Comparison of ENCODE assay signal across 15 cellular contexts in the genomic region with DNA sequence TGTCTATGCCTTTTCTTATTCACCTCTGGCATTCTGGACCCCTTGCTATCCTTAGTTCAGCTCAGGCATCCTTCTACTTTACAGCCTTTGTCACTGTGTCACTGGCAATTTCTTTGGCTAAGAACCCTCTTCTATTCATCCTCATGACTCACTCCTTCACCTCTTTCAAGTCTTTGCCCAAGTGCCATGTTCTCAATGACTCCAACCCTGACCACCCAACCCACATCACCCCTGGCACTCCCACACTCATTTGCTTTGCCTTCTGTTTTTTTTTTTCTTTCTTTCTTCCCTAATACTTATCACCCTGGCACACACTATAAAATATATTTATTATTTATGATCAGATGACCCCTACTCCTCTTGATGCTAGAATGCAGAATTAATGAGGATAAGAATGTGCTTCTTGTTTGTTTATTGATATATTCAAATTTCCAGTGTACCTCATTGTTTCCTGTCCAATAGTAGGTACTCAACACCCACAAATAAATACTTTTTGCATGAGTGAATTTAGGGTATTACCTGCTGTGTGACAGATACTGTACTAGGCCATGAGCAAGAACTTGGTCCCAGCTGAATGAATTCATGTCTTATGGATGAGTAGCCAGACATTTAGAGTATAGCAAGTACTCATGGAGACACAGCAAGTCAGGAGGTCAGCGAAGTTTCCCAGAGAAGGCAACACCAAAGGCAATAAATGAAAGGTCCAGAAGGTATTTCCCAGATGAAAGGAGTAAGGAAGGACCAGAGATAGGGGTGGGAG.
"Had no signal": no experiment of that assay in that cellular context is flagged by ENCODE, and none has a peak within 500 bp of the region (broad histone marks: within the 10 kb centered on the region; RNA-seq: fewer than 3 reads in every experiment).

No MANE protein-coding gene starts in this region.

- H3K27ac Mint-ChIP-seq: activated naive CD4-positive, alpha-beta T cell treated with anti-CD3 and anti-CD28 coated beads, Interleukin-2, amount 10 ng/mL, durations not matched to agents 7 days and 5 days; neural progenitor cell had no signal

- H3K4me3 ChIP-seq: ascending aorta, colonic mucosa, esophagus squamous epithelium, neural progenitor cell, stomach, testis, upper lobe of left lung had no signal

- H3K9ac ChIP-seq: neural progenitor cell had no signal

- H3K4me2 ChIP-seq: neural progenitor cell had no signal

- H3K4me3 Mint-ChIP-seq: activated naive CD4-positive, alpha-beta T cell treated with anti-CD3 and anti-CD28 coated beads, Interleukin-2, amount 10 ng/mL, durations not matched to agents 7 days and 5 days; neural progenitor cell had no signal

- H3K27me3 Mint-ChIP-seq: activated naive CD4-positive, alpha-beta T cell treated with anti-CD3 and anti-CD28 coated beads, Interleukin-2, amount 10 ng/mL, durations not matched to agents 7 days and 5 days had no signal

- H2AFZ ChIP-seq: neural progenitor cell had no signal

- H3K4me1 Mint-ChIP-seq: activated naive CD4-positive, alpha-beta T cell treated with anti-CD3 and anti-CD28 coated beads, Interleukin-2, amount 10 ng/mL, durations not matched to agents 7 days and 5 days; neural progenitor cell had no signal

- ATAC-seq: sciatic nerve had no signal

- H3K36me3 ChIP-seq: colonic mucosa, neural progenitor cell, upper lobe of left lung had no signal

- H3K27ac ChIP-seq: ascending aorta, colonic mucosa, esophagus squamous epithelium, neural progenitor cell, stomach, testis, upper lobe of left lung had no signal

- H3K9me3 Mint-ChIP-seq: activated naive CD4-positive, alpha-beta T cell treated with anti-CD3 and anti-CD28 coated beads, Interleukin-2, amount 10 ng/mL, durations not matched to agents 7 days and 5 days; neural progenitor cell had no signal

- H3K36me3 Mint-ChIP-seq: activated naive CD4-positive, alpha-beta T cell treated with anti-CD3 and anti-CD28 coated beads, Interleukin-2, amount 10 ng/mL, durations not matched to agents 7 days and 5 days had no signal

- H3K4me1 ChIP-seq: ascending aorta, colonic mucosa, neural progenitor cell, stomach, testis, upper lobe of left lung had no signal

- DNase-seq: activated CD4-positive, CD25-positive, alpha-beta regulatory T cell treated with anti-CD3 and anti-CD28 coated beads, Interleukin-2, amount 50 U/mL, for 72 hours; activated naive CD4-positive, alpha-beta T cell treated with anti-CD3 and anti-CD28 coated beads, Interleukin-2, amount 10 ng/mL, durations not matched to agents 7 days and 5 days; activated T-cell treated with anti-CD3 and anti-CD28 coated beads for 4 hours; colonic mucosa; esophagus squamous epithelium; foreskin fibroblast; glutamatergic neuron; midbrain; stomach; T-helper 9 cell; testis; upper lobe of left lung had no signal

- H3K9me3 ChIP-seq: ascending aorta, colonic mucosa, esophagus squamous epithelium, stomach, testis, upper lobe of left lung had no signal

- H3K27me3 ChIP-seq: ascending aorta, colonic mucosa, esophagus squamous epithelium, neural progenitor cell, stomach, testis, upper lobe of left lung had no signal
